8 cellular contexts compared by ENCODE assay signal in the genomic region with DNA sequence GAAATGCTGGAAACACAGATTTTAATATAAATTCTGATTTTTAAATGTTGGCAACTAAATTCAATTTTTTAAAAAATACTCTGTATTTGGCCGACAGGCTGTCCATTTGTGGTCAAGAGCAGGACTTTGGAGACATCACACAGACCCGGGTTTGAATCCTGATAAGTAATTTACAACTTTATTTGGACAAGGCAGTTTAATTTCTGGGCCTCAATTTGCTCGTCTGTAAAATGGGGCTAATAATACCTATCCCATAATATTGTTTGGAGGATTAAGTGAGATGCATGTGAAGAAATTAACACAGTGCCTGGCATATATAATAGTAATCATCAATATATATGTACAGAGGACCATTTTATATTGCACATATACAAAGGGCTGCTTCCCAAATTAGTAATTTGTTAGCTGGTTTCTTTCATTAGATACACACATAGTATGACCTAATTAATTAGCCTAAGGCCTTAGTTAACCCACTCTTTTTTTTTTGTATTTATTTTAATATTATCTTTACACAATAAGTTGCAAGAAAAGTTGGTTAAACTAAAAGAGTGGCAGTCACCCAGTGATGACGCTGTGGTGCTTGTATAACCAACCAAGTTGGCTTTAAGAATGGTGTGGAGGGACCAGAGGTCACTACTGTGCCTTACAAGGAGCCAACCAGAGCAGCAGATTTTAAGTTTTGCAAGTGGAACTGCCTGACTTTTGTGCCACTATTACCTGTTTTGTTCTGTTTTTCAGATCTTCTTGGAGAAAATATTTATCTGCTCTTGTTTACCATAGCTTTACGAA. TPM values are rescaled to one million over a fixed set of nuclear protein-coding genes. Genes with fewer than 3 reads are reported as not detected.
DNase-seq lines count a peak whose midpoint lies in the region; ATAC-seq, FAIRE-seq and TF ChIP-seq lines count a peak whose summit lies in the region.

No MANE protein-coding gene starts in this region.

- peak overlapping the region; percentile 91 for H3K27ac ChIP-seq in hepatocyte
- H3K27ac ChIP-seq in small intestine (ENCODE audit: low read depth in 1 of 2, low read length in 1 of 2): peak overlapping the region in 1 of 2 donors; percentile 97

- CTCF ChIA-PET in activated CD4-positive, alpha-beta memory T cell treated with anti-CD3 and anti-CD28 coated beads for 36 hours (lab: Charles Lee): interaction anchor here (0.6 to 2.7 kb wide), 7 partner anchors 29 to 1145 kb away, joined by 3 to 13 read pairs (median 5); a partner anchor contains a TSS

- no peak for TF ChIP-seq CTCF in hepatocyte (IDR thresholded peaks at IDR 0.05; ENCODE audit: poor library complexity)

- peak overlapping the region; percentile 79 for H3K4me2 ChIP-seq in hepatocyte

- POLR2A ChIA-PET in activated CD4-positive, alpha-beta memory T cell treated with anti-CD3 and anti-CD28 coated beads for 36 hours (lab: Charles Lee): interaction anchor here (0.9 to 2.1 kb wide), 5 partner anchors 9 to 123 kb away, joined by 4 to 11 read pairs (median 5); a partner anchor contains a TSS

- H3K4me3 ChIP-seq in hepatocyte: peak overlapping the region; percentile 63
- H3K4me3 ChIP-seq in small intestine (ENCODE audit: low read depth in 1 of 2, low read length in 2 of 2): peak overlapping the region; percentile 66 to 78

- H3K9me2 ChIP-seq in hepatocyte (replicated peaks; ENCODE audit: insufficient read depth): no peaks in the 10 kb centered on the region

- H4K20me1 ChIP-seq in hepatocyte (ENCODE audit: insufficient read depth, poor library complexity, severe bottlenecking): no peaks in the 10 kb centered on the region

- H3K36me3 Mint-ChIP-seq in stimulated activated naive CD8-positive, alpha-beta T cell treated with anti-CD3 and anti-CD28 coated beads, Interleukin-15, Interleukin-2, amounts not matched to agents 100 ng/mL and 50 ng/mL, for 24 hours (ENCODE audit: low read depth): peaks cover 35% of the 10 kb centered on the region
- peaks cover 19% of the 10 kb centered on the region for H3K36me3 Mint-ChIP-seq in activated CD4-positive, alpha-beta memory T cell treated with anti-CD3 and anti-CD28 coated beads for 36 hours

- H3K79me2 ChIP-seq in hepatocyte: peaks cover 22% of the 10 kb centered on the region

- no peaks in the 10 kb centered on the region for H3K27me3 Mint-ChIP-seq in stimulated activated naive CD8-positive, alpha-beta T cell treated with anti-CD3 and anti-CD28 coated beads, Interleukin-15, Interleukin-2, amounts not matched to agents 100 ng/mL and 50 ng/mL, for 24 hours
- no peaks in the 10 kb centered on the region for H3K27me3 Mint-ChIP-seq in activated CD4-positive, alpha-beta memory T cell treated with anti-CD3 and anti-CD28 coated beads for 36 hours

- H3K9me3 ChIP-seq in hepatocyte (ENCODE audit: low read depth) (no peaks in the 10 kb centered on the region), small intestine (ENCODE audit: control insufficient read depth, low read depth) (no peaks in the 10 kb centered on the region)

- peak overlapping the region; percentile 90 for H2AFZ ChIP-seq in hepatocyte

- peak overlapping the region; percentile 98 for H3K27ac Mint-ChIP-seq in stimulated activated naive CD8-positive, alpha-beta T cell treated with anti-CD3 and anti-CD28 coated beads, Interleukin-15, Interleukin-2, amounts not matched to agents 100 ng/mL and 50 ng/mL, for 24 hours
- peak overlapping the region; percentile 98 for H3K27ac Mint-ChIP-seq in activated CD4-positive, alpha-beta memory T cell treated with anti-CD3 and anti-CD28 coated beads for 36 hours

- no peak for ATAC-seq in stimulated activated naive CD8-positive, alpha-beta T cell treated with anti-CD3 and anti-CD28 coated beads, Interleukin-15, Interleukin-2, amounts not matched to agents 100 U/mL and 50 U/mL, for 24 hours
- ATAC-seq in HG03558 (IDR thresholded peaks at IDR 0.05; ENCODE audit: extremely low read depth, unreplicated experiment): peak; percentile 29

- FAIRE-seq in small intestine (lab: Jason Lieb, UNC): no peak

- H3K27me3 ChIP-seq in hepatocyte (no peaks in the 10 kb centered on the region), small intestine (ENCODE audit: control insufficient read depth in 2 of 2, insufficient read depth in 2 of 2, low read length in 2 of 2) (no peaks in the 10 kb centered on the region)

- 82% methylated on average over 5 of the region's 5 CpGs for WGBS in hepatocyte (ENCODE audit: low lambda C conversion rate, missing lambda C conversion rate)
- 32 to 43% (median 34%) methylated on average over 5 of the region's 5 CpGs for WGBS in small intestine, 3 donors

- H3K4me3 Mint-ChIP-seq in stimulated activated naive CD8-positive, alpha-beta T cell treated with anti-CD3 and anti-CD28 coated beads, Interleukin-15, Interleukin-2, amounts not matched to agents 100 ng/mL and 50 ng/mL, for 24 hours: peak overlapping the region; percentile 95
- H3K4me3 Mint-ChIP-seq in activated CD4-positive, alpha-beta memory T cell treated with anti-CD3 and anti-CD28 coated beads for 36 hours: peak overlapping the region; percentile 97

- H3K36me3 ChIP-seq in hepatocyte (replicated peaks; ENCODE audit: insufficient read depth, low read depth) (no peaks in the 10 kb centered on the region), small intestine (ENCODE audit: control insufficient read depth in 2 of 2, insufficient read depth in 2 of 2, low read length in 2 of 2) (peaks cover 0 to 5% of the 10 kb centered on the region in 2 donors)

- H3K9me3 Mint-ChIP-seq in stimulated activated naive CD8-positive, alpha-beta T cell treated with anti-CD3 and anti-CD28 coated beads, Interleukin-15, Interleukin-2, amounts not matched to agents 100 ng/mL and 50 ng/mL, for 24 hours: no peaks in the 10 kb centered on the region
- no peaks in the 10 kb centered on the region for H3K9me3 Mint-ChIP-seq in activated CD4-positive, alpha-beta memory T cell treated with anti-CD3 and anti-CD28 coated beads for 36 hours

- DNase-seq in stimulated activated naive CD8-positive, alpha-beta T cell treated with anti-CD3 and anti-CD28 coated beads, Interleukin-15, Interleukin-2, amounts not matched to agents 100 U/mL and 50 U/mL, for 24 hours: no peak
- peak; percentile 26 for DNase-seq in activated CD4-positive, alpha-beta memory T cell treated with anti-CD3 and anti-CD28 coated beads for 36 hours
- no peak for DNase-seq in hepatocyte (ENCODE audit: low spot score)
- peak; percentile 49 for DNase-seq in small intestine
- DNase-seq in stimulated activated CD4-positive, alpha-beta T cell treated with anti-CD3 and anti-CD28 coated beads, Interleukin-4, amount 100 ng/mL, for 4 hours: no peak
- DNase-seq in activated effector memory CD4-positive, alpha-beta T cell treated with Interleukin-2 at 50 U/mL for 16 hours: no peak

- peaks cover 6% of the 10 kb centered on the region for H3K4me1 ChIP-seq in hepatocyte (ENCODE audit: insufficient read depth)
- no peaks in the 10 kb centered on the region for H3K4me1 ChIP-seq in small intestine (ENCODE audit: control insufficient read depth in 2 of 2, insufficient read depth in 1 of 2, low read depth in 1 of 2, low read length in 1 of 2)

- H3K4me1 Mint-ChIP-seq in stimulated activated naive CD8-positive, alpha-beta T cell treated with anti-CD3 and anti-CD28 coated beads, Interleukin-15, Interleukin-2, amounts not matched to agents 100 ng/mL and 50 ng/mL, for 24 hours (ENCODE audit: low read depth): peaks cover 70% of the 10 kb centered on the region
- peaks cover 42% of the 10 kb centered on the region for H3K4me1 Mint-ChIP-seq in activated CD4-positive, alpha-beta memory T cell treated with anti-CD3 and anti-CD28 coated beads for 36 hours (ENCODE audit: low read depth)

- intact Hi-C loops in activated CD4-positive, alpha-beta memory T cell treated with anti-CD3 and anti-CD28 coated beads for 36 hours (cut with micrococcal nuclease): loop anchor here (1.0 to 5.0 kb wide), 4 partner anchors 29 to 122 kb away; a partner anchor contains a TSS

RNA-seq across cellular contexts. Expression of a gene that starts 0.7 kb away (rescaled TPM):
- total RNA-seq in activated CD4-positive, alpha-beta memory T cell treated with anti-CD3 and anti-CD28 coated beads for 36 hours: 10 to 100 TPM; 18.0 to 18.9 TPM
- total RNA-seq in hepatocyte: 9.0 and 12.1 TPM in 2 replicates
- polyA plus RNA-seq in hepatocyte (13.5 and 16.9 TPM in 2 replicates), small intestine (10 to 100 TPM in 2 of 3 donors, 1 to 10 TPM in 1; 9.7 to 20.1 (median 11.5) TPM)

RNA-seq across cellular contexts. Expression of a gene that starts 0.8 kb away (rescaled TPM):
- 10 to 100 TPM; 10.5 to 11.1 TPM for total RNA-seq in activated CD4-positive, alpha-beta memory T cell treated with anti-CD3 and anti-CD28 coated beads for 36 hours
- 32.8 and 35.0 TPM in 2 replicates for total RNA-seq in hepatocyte
- polyA plus RNA-seq in hepatocyte: 21.7 and 24.8 TPM in 2 replicates
- polyA plus RNA-seq in small intestine: 10 to 100 TPM; 18.8 to 23.2 (median 22.8) TPM

RNA-seq across cellular contexts. Expression of a gene that starts 30.1 kb away (rescaled TPM):
- 100 to 1,000 TPM; 216 to 217 TPM for total RNA-seq in activated CD4-positive, alpha-beta memory T cell treated with anti-CD3 and anti-CD28 coated beads for 36 hours
- 13.1 and 16.6 TPM in 2 replicates for total RNA-seq in hepatocyte
- polyA plus RNA-seq in hepatocyte (10.5 and 15.9 TPM in 2 replicates), small intestine (10 to 100 TPM; 24.8 to 52.3 (median 30.3) TPM)

Comparison
In these comparisons a context has a peak if more than half of its experiments do, and no peak if none do; other contexts are left out.
1. DNase-seq: peak in activated CD4-positive, alpha-beta memory T cell treated with anti-CD3 and anti-CD28 coated beads for 36 hours (single experiment) and small intestine (single experiment); none in stimulated activated naive CD8-positive, alpha-beta T cell treated with anti-CD3 and anti-CD28 coated beads, Interleukin-15, Interleukin-2, amounts not matched to agents 100 U/mL and 50 U/mL, for 24 hours (single experiment), hepatocyte (single experiment), stimulated activated CD4-positive, alpha-beta T cell treated with anti-CD3 and anti-CD28 coated beads, Interleukin-4, amount 100 ng/mL, for 4 hours (0 of 2) and activated effector memory CD4-positive, alpha-beta T cell treated with Interleukin-2 at 50 U/mL for 16 hours (single experiment).
2. RNA of a gene that starts 30.1 kb away (total RNA-seq): 216 to 217 TPM in activated CD4-positive, alpha-beta memory T cell treated with anti-CD3 and anti-CD28 coated beads for 36 hours; 13.1 to 16.6 TPM in hepatocyte; every median in the first group is over 10 times any median in the second.